In genomic region chr16:50547944-50548658, GRCh38 we compare ENCODE assay signal across 8 cellular contexts. TPM values are rescaled to one million over a fixed set of nuclear protein-coding genes. Genes with fewer than 3 reads are reported as not detected.
DNase-seq lines count a peak whose midpoint lies in the region; ATAC-seq and TF ChIP-seq lines count a peak whose summit lies in the region.

A gene with protein sequence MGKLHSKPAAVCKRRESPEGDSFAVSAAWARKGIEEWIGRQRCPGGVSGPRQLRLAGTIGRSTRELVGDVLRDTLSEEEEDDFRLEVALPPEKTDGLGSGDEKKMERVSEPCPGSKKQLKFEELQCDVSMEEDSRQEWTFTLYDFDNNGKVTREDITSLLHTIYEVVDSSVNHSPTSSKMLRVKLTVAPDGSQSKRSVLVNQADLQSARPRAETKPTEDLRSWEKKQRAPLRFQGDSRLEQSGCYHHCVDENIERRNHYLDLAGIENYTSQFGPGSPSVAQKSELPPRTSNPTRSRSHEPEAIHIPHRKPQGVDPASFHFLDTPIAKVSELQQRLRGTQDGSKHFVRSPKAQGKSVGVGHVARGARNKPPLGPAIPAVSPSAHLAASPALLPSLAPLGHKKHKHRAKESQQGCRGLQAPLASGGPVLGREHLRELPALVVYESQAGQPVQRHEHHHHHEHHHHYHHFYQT (plus strand): TSS chr16:50548396. CDS start chr16:50548554, 158 bp downstream.

- H3K9ac ChIP-seq in HUES64 (ENCODE audit: low read depth, low read length) = peak within 1 kb of the TSS; percentile 50; the same call in 1 of the 2 replicates

- H3K4me3 ChIP-seq in HUES64 (ENCODE audit: low read length) (peak within 1 kb of the TSS; percentile 66), adrenal gland (peak within 1 kb of the TSS in 3 of 4 donors; percentile 48 to 95 (median 70)), hepatocyte (peak within 1 kb of the TSS; percentile 95), aorta (ENCODE audit: low read length in 2 of 2) (peak within 1 kb of the TSS; percentile 75 to 98)

- H3K36me3 ChIP-seq in HUES64 (ENCODE audit: insufficient read depth, low read length) (no peaks in the 10 kb centered on the region), adrenal gland (replicated peaks in 1 of 2) (no peaks in the 10 kb centered on the region), hepatocyte (replicated peaks; ENCODE audit: insufficient read depth, low read depth) (no peaks in the 10 kb centered on the region), aorta (ENCODE audit: control insufficient read depth in 1 of 2, insufficient read depth in 2 of 2, low read length in 1 of 2) (no peaks in the 10 kb centered on the region)

- no peak for TF ChIP-seq CTCF in adrenal gland (IDR thresholded peaks at IDR 0.05)
- TF ChIP-seq CTCF in hepatocyte (IDR thresholded peaks at IDR 0.05; ENCODE audit: poor library complexity) = no peak

- no peak within 1 kb of the TSS for H3K27ac ChIP-seq in HUES64 (ENCODE audit: low read depth, low read length)
- H3K27ac ChIP-seq in adrenal gland = peak within 1 kb of the TSS in 1 of 5 donors; percentile 63
- no peak within 1 kb of the TSS for H3K27ac ChIP-seq in hepatocyte
- peak within 1 kb of the TSS; percentile 7 to 79 for H3K27ac ChIP-seq in aorta (ENCODE audit: low read depth in 1 of 2, low read length in 2 of 2)

- H3K9me2 ChIP-seq in hepatocyte (replicated peaks; ENCODE audit: insufficient read depth) = no peaks in the 10 kb centered on the region

- peaks cover 6% of the 10 kb centered on the region; the same call in 1 of the 2 replicates for H3K4me1 ChIP-seq in HUES64 (ENCODE audit: insufficient read depth, low read length)
- H3K4me1 ChIP-seq in adrenal gland (replicated peaks in 1 of 2) = peaks cover 4 to 7% of the 10 kb centered on the region in 2 donors
- peaks cover 10% of the 10 kb centered on the region for H3K4me1 ChIP-seq in hepatocyte (ENCODE audit: insufficient read depth)
- H3K4me1 ChIP-seq in aorta (ENCODE audit: control insufficient read depth in 1 of 2, insufficient read depth in 2 of 2, low read length in 2 of 2) = no peaks in the 10 kb centered on the region

- H3K9me3 ChIP-seq in HUES64 (ENCODE audit: insufficient read depth, low read depth, low read length) = no peaks in the 10 kb centered on the region
- H3K9me3 ChIP-seq in adrenal gland (replicated peaks in 1 of 3) = no peaks in the 10 kb centered on the region
- no peaks in the 10 kb centered on the region for H3K9me3 ChIP-seq in hepatocyte (ENCODE audit: low read depth)
- no peaks in the 10 kb centered on the region for H3K9me3 ChIP-seq in aorta (ENCODE audit: control insufficient read depth, low read length)

- H4K20me1 ChIP-seq in hepatocyte (ENCODE audit: insufficient read depth, poor library complexity, severe bottlenecking) = no peaks in the 10 kb centered on the region

- ATAC-seq in GM21423 (IDR thresholded peaks at IDR 0.05; ENCODE audit: unreplicated experiment) (peak; percentile 83), aorta (ENCODE audit: low FRiP score) (peak; percentile 89)

- peaks cover 44% of the 10 kb centered on the region for H3K27me3 ChIP-seq in HUES64 (ENCODE audit: insufficient read depth, low read length)
- no peaks in the 10 kb centered on the region for H3K27me3 ChIP-seq in adrenal gland
- H3K27me3 ChIP-seq in hepatocyte = peaks cover 7% of the 10 kb centered on the region
- H3K27me3 ChIP-seq in aorta (ENCODE audit: control insufficient read depth in 1 of 2, insufficient read depth in 2 of 2, low read length in 1 of 2) = no peaks in the 10 kb centered on the region

- WGBS in HUES64 = under 1% methylated on average over 91 of the region's 91 CpGs
- 1 to 3% (median 2%) methylated on average over 8 to 91 of the region's 91 CpGs for WGBS in adrenal gland, 4 donors
- 2% methylated on average over 45 of the region's 91 CpGs for WGBS in hepatocyte (ENCODE audit: low lambda C conversion rate, missing lambda C conversion rate)
- WGBS in aorta, 2 donors = 0% methylated on average over 32 to 91 of the region's 91 CpGs

- intact Hi-C loops in adrenal gland (cut with DNase I) = loop anchor here in 1 of 2 donors (10.0 kb wide), 1 partner anchor 97 kb away; no protein-coding TSS in a partner anchor
- intact Hi-C loops in aorta (cut with DNase I) = loop anchor here (1.0 to 10.0 kb wide), 5 partner anchors 44 to 176 kb away; no protein-coding TSS in a partner anchor

- peak; percentile 41 to 58 for TF ChIP-seq POLR2A in adrenal gland (IDR thresholded peaks at IDR 0.05)

- peaks cover 10% of the 10 kb centered on the region for H3K79me2 ChIP-seq in hepatocyte

- peak within 1 kb of the TSS; percentile 99 for H3K4me2 ChIP-seq in hepatocyte

- DNase-seq in COR-L47 (lab: John Stamatoyannopoulos, UW) (peak; percentile 22), T-helper 1 cell (peak; percentile 47 to 80 (median 63)), adrenal gland (peak; percentile 56 to 83 (median 72)), hepatocyte (ENCODE audit: low spot score) (peak; percentile 90), retina (peak; percentile 66), aorta (peak; percentile 77 to 92)

- H2AFZ ChIP-seq in hepatocyte = peak within 1 kb of the TSS; percentile 71

RNA-seq across cellular contexts. Expression of the gene that starts here (rescaled TPM):
- 5.2 TPM for polyA plus RNA-seq in HUES64 (2013, experiment 1 of 2)
- polyA plus RNA-seq in HUES64 (2013, experiment 2 of 2) = 4.7 TPM
- 1 to 10 TPM; 1.6 to 8.9 (median 7.2) TPM for total RNA-seq in adrenal gland
- polyA plus RNA-seq in adrenal gland = 1 to 10 TPM in 2 of 3 donors, under 1 TPM in 1; 0.84 to 1.8 (median 1.2) TPM
- 4.1 and 5.9 TPM in 2 replicates for total RNA-seq in hepatocyte
- polyA plus RNA-seq in hepatocyte = 23.0 and 26.3 TPM in 2 replicates
- 10 to 100 TPM; 34.4 to 55.2 TPM for total RNA-seq in aorta
- 1 to 10 TPM; 5.1 to 7.6 TPM for polyA plus RNA-seq in aorta

Comparison
In these comparisons a context has a peak if more than half of its experiments do, and no peak if none do; other contexts are left out.
1. DNase-seq: peak in every context shown above with its lines; median percentile 90 in hepatocyte; 84 in aorta; 72 in adrenal gland; 66 in retina; 63 in T-helper 1 cell; 22 in COR-L47.
2. H3K27ac ChIP-seq: peak in aorta (2 of 2); none in HUES64 (single experiment) and hepatocyte (single experiment).
3. Peak in every context shown above with its lines, with median percentiles within 50 percentile points of each other: H3K4me3 ChIP-seq.